Comparison of ENCODE assay signal across 10 cellular contexts in the genomic region with DNA sequence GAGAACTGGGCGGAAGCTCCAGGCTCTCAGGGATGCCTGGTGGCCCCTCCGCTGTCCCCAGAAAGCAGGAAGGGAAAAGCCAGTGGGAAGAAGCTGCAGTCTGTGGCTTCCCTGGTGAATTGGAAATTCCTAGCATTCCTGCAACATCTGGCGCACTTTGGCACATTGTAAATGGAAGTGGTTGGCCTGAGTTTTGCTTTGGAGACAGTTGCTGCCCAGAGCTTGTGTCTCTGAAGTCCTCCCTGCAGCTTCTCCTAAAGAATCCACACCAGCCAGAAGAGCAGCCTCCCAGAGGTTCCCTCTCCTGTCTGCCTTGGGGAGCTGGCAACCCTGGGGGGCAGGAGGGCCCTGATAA. TPM values are rescaled to one million over a fixed set of nuclear protein-coding genes. Genes with fewer than 3 reads are reported as not detected.
DNase-seq lines count a peak whose midpoint lies in the region; ATAC-seq lines count a peak whose summit lies in the region.
"Had no signal": no experiment of that assay in that cellular context is flagged by ENCODE, and none has a peak within 500 bp of the region (broad histone marks: within the 10 kb centered on the region; RNA-seq: fewer than 3 reads in every experiment).

No MANE protein-coding gene starts in this region.

- H3K27ac ChIP-seq in SK-N-MC (peak overlapping the region; percentile 92), trophoblast cell (ENCODE audit: low read depth, low read length) (peak overlapping the region; percentile 99), Karpas-422 (ENCODE audit: low read length) (no peak overlapping the region)

- H3K36me3 ChIP-seq in SK-N-MC (ENCODE audit: insufficient read depth, low read length) (no peaks in the 10 kb centered on the region), trophoblast cell (ENCODE audit: control insufficient read depth in 1 of 2, insufficient read depth in 2 of 2, low read length in 2 of 2) (peaks cover 0 to 3% of the 10 kb centered on the region in 2 experiments), Karpas-422 (ENCODE audit: insufficient read depth, low read length) (no peaks in the 10 kb centered on the region)

- peaks cover 21% of the 10 kb centered on the region for H3K79me1 ChIP-seq in trophoblast cell (ENCODE audit: low read length)

- H3K14ac ChIP-seq in trophoblast cell (ENCODE audit: low read length), result peak overlapping the region; percentile 58

- no CpG with 5 or more reads among the region's 3 CpGs for WGBS in trophoblast cell (ENCODE audit: extremely low coverage, insufficient coverage, insufficient read length)

- H2BK5ac ChIP-seq in trophoblast cell (ENCODE audit: low read depth, low read length, poor library complexity), result peak overlapping the region; percentile 94

- H3K9me3 ChIP-seq in SK-N-MC (ENCODE audit: low read depth, low read length) (no peaks in the 10 kb centered on the region), trophoblast cell (ENCODE audit: insufficient read depth, low read depth, low read length) (no peaks in the 10 kb centered on the region), Karpas-422 (ENCODE audit: low read length) (no peaks in the 10 kb centered on the region)

- no peaks in the 10 kb centered on the region for H3K9me2 ChIP-seq in Karpas-422 (replicated peaks; ENCODE audit: insufficient read depth, low read length)

- peak overlapping the region; percentile 28 for H3K4ac ChIP-seq in trophoblast cell (ENCODE audit: low read depth, low read length)

- in situ Hi-C loops in Caki2 (cut with HindIII; ENCODE audit: low pct_unique_long_range_greater_than_20kb, low sequenced_read_pairs), result no loop called here

- H2AFZ ChIP-seq in trophoblast cell (ENCODE audit: insufficient read depth, low read length, poor library complexity) (peak overlapping the region; percentile 2), Karpas-422 (ENCODE audit: low read length) (no peak overlapping the region)

- peak overlapping the region; percentile 81 for H4K91ac ChIP-seq in trophoblast cell (ENCODE audit: low read depth, low read length)

- H3K4me3 ChIP-seq in SK-N-MC (peak overlapping the region; percentile 66), trophoblast cell (ENCODE audit: low read depth, low read length) (no peak overlapping the region), Karpas-422 (ENCODE audit: low read length) (no peak overlapping the region)

- no peak overlapping the region for H3K23ac ChIP-seq in trophoblast cell (ENCODE audit: low read length)

- H4K8ac ChIP-seq in trophoblast cell (ENCODE audit: low read depth, low read length), result peak overlapping the region; percentile 43

- H3K79me2 ChIP-seq in trophoblast cell (ENCODE audit: control insufficient read depth, insufficient read depth, low read length, poor library complexity), result peaks cover 3% of the 10 kb centered on the region
- H3K79me2 ChIP-seq in Karpas-422 (ENCODE audit: low read length), result no peaks in the 10 kb centered on the region

- H2AK5ac ChIP-seq in trophoblast cell (ENCODE audit: low read length), result peak overlapping the region; percentile 60

- H3K4me2 ChIP-seq in trophoblast cell (ENCODE audit: low read length), result peak overlapping the region; percentile 61
- no peak overlapping the region for H3K4me2 ChIP-seq in Karpas-422 (ENCODE audit: low read depth, low read length, poor library complexity, severe bottlenecking)

- no peak overlapping the region for H4K12ac ChIP-seq in trophoblast cell (ENCODE audit: low read depth, low read length)

- peak overlapping the region; percentile 62 for H2BK120ac ChIP-seq in trophoblast cell (ENCODE audit: insufficient read depth, low read length, poor library complexity)

- no peak for ATAC-seq in HG02885 (IDR thresholded peaks at IDR 0.05; ENCODE audit: poor library complexity, unreplicated experiment)
- ATAC-seq in HG02588 (IDR thresholded peaks at IDR 0.05; ENCODE audit: unreplicated experiment), result no peak

- H3K9ac ChIP-seq in SK-N-MC (ENCODE audit: insufficient read length), result peak overlapping the region; percentile 51
- no peak overlapping the region for H3K9ac ChIP-seq in trophoblast cell (ENCODE audit: low read length)
- no peak overlapping the region for H3K9ac ChIP-seq in Karpas-422 (ENCODE audit: low read length)

- peak; percentile 42 for DNase-seq in Caki2 (ENCODE audit: low read depth)
- peak; percentile 20 for DNase-seq in SK-N-MC (ENCODE audit: low read depth, low spot score)
- DNase-seq in glomerular visceral epithelial cell (ENCODE audit: extremely low spot score), result peak; percentile 84
- DNase-seq in trophoblast cell, result peak; percentile 42 to 75
- no peak for DNase-seq in Karpas-422
- no peak for DNase-seq in HUDEP-2 (lab: John Stamatoyannopoulos, UW; ENCODE audit: unreplicated experiment in 76 of 76)
- DNase-seq: DND-41, GOT3 had no signal

- H3K27me3 ChIP-seq in trophoblast cell (ENCODE audit: insufficient read depth, low read length) (no peaks in the 10 kb centered on the region), Karpas-422 (ENCODE audit: low read length) (no peaks in the 10 kb centered on the region)

- H2BK12ac ChIP-seq in trophoblast cell (ENCODE audit: low read length), result peak overlapping the region; percentile 75

- H3K4me1 ChIP-seq in trophoblast cell (ENCODE audit: control insufficient read depth in 1 of 2, insufficient read depth in 2 of 2, low read length in 2 of 2), result peaks cover 30 to 40% of the 10 kb centered on the region in 2 experiments
- no peaks in the 10 kb centered on the region for H3K4me1 ChIP-seq in Karpas-422 (ENCODE audit: low read length)

- H4K20me1 ChIP-seq in Karpas-422 (ENCODE audit: insufficient read depth, low read depth, low read length), result 0 out of 2 replicates have a peak, but pooled peaks cover 2% of the 10 kb centered on the region

- H3K18ac ChIP-seq in trophoblast cell (ENCODE audit: low read length), result peak overlapping the region; percentile 49

RNA-seq across cellular contexts. Expression of a gene that starts 48.2 kb away (rescaled TPM):
- total RNA-seq in Caki2 (2014; rRNA removed; shearing (Covaris generic); ENCODE audit: low replicate concordance), result 23.1 and 31.0 TPM in 2 replicates
- 9.9 TPM in 2 replicates for polyA plus RNA-seq in trophoblast cell (2013)
- not detected in 2 replicates for total RNA-seq in Karpas-422 (2014; rRNA removed; shearing (Covaris generic); ENCODE audit: low replicate concordance)

Comparison
In these comparisons a context has a peak if more than half of its experiments do, and no peak if none do; other contexts are left out.
1. DNase-seq: peak in Caki2 (single experiment), SK-N-MC (single experiment), glomerular visceral epithelial cell (single experiment) and trophoblast cell (2 of 2); none in Karpas-422 (single experiment) and HUDEP-2 (0 of 76).
2. RNA of a gene that starts 48.2 kb away (total RNA-seq): 23.1 to 31.0 TPM in Caki2; not detected in Karpas-422; every median in the first group is over 10 times any median in the second.